Comparison of ENCODE assay signal across 13 cellular contexts in genomic region chr15:59137566-59137965, GRCh38. TPM values are rescaled to one million over a fixed set of nuclear protein-coding genes. Genes with fewer than 3 reads are reported as not detected.
DNase-seq lines count a peak whose midpoint lies in the region; ATAC-seq and TF ChIP-seq lines count a peak whose summit lies in the region.
"Had no signal": no experiment of that assay in that cellular context is flagged by ENCODE, and none has a peak within 500 bp of the region (broad histone marks: within the 10 kb centered on the region; RNA-seq: fewer than 3 reads in every experiment).

No MANE protein-coding gene starts in this region.

- intact Hi-C loops in activated T-helper 1 cell treated with anti-CD3 and anti-CD28 coated beads, Interleukin-12 subunit alpha, Interleukin-12 subunit beta, Interleukin-2, Interleukin-4 antibody, amounts not matched to agents 30 ng/mL and 10 ng/mL and 1 ng/mL, durations not matched to agents 14 hours and 24 hours and 36 hours (cut with micrococcal nuclease), result loop anchor here (2.0 kb wide), 1 partner anchor 33 kb away; the partner anchor contains the start of gene CCNB2

- DNase-seq in activated T-cell treated with anti-CD3 and anti-CD28 coated beads, Interleukin-2, amount 50 U/mL, for 4 hours, result no peak
- DNase-seq in activated T-cell treated with anti-CD3 and anti-CD28 coated beads, Interleukin-2, amount 50 U/mL, for 1 hour, result no peak
- DNase-seq in GM13976 (ENCODE audit: low spot score) (peak; percentile 53), DMS114 treated with DMSO at 0.1 percent for 48 hours (lab: John Stamatoyannopoulos, UW; ENCODE audit: unreplicated experiment) (no peak), NCI-H2227 (lab: John Stamatoyannopoulos, UW; ENCODE audit: unreplicated experiment) (no peak)
- no peak for DNase-seq in activated T-helper 1 cell treated with anti-CD3 and anti-CD28 coated beads, Interleukin-12 subunit alpha, Interleukin-12 subunit beta, Interleukin-2, Interleukin-4 antibody, amounts not matched to agents 30 ng/mL and 10 ng/mL and 1 ng/mL, durations not matched to agents 14 hours and 24 hours and 36 hours (ENCODE audit: low spot score)
- no peak for DNase-seq in stimulated activated effector memory CD8-positive, alpha-beta T cell treated with anti-CD3 and anti-CD28 coated beads, Interleukin-12 subunit alpha, Interleukin-12 subunit beta, amount 100 ng/mL, for 72 hours (ENCODE audit: low spot score in 2 of 2)
- DNase-seq: anterior cingulate cortex, NCI-H2029, NCI-H345, SIG-M5 had no signal

- ATAC-seq in activated T-cell treated with anti-CD3 and anti-CD28 coated beads, Interleukin-2, amount 50 U/mL, for 4 hours, result peak; percentile 23 to 52
- ATAC-seq in stimulated activated effector memory CD8-positive, alpha-beta T cell treated with anti-CD3 and anti-CD28 coated beads, Interleukin-12 subunit alpha, Interleukin-12 subunit beta, amount 100 ng/mL, for 72 hours, result peak; percentile 64
- ATAC-seq in activated CD4-positive, CD25-positive, alpha-beta regulatory T cell treated with anti-CD3 and anti-CD28 coated beads, Interleukin-2, amount 50 U/mL, for 24 hours, result no peak

- in situ Hi-C loops in GM13976 (cut with MboI; ENCODE audit: low sequenced_read_pairs, unreplicated experiment), result loop anchor here (25.0 kb wide), 1 partner anchor 900 kb away; no protein-coding TSS in a partner anchor

- H3K36me3 Mint-ChIP-seq in activated T-cell treated with anti-CD3 and anti-CD28 coated beads, Interleukin-2, amount 50 U/mL, for 4 hours (ENCODE audit: insufficient read depth), result no peaks in the 10 kb centered on the region
- H3K36me3 Mint-ChIP-seq in activated T-helper 1 cell treated with anti-CD3 and anti-CD28 coated beads, Interleukin-12 subunit alpha, Interleukin-12 subunit beta, Interleukin-2, Interleukin-4 antibody, amounts not matched to agents 30 ng/mL and 10 ng/mL and 1 ng/mL, durations not matched to agents 14 hours and 24 hours and 36 hours (ENCODE audit: low read depth), result peaks cover 49% of the 10 kb centered on the region
- peaks cover 2% of the 10 kb centered on the region for H3K36me3 Mint-ChIP-seq in stimulated activated effector memory CD8-positive, alpha-beta T cell treated with anti-CD3 and anti-CD28 coated beads, Interleukin-12 subunit alpha, Interleukin-12 subunit beta, amount 100 ng/mL, for 72 hours

- H3K4me1 Mint-ChIP-seq in activated T-cell treated with anti-CD3 and anti-CD28 coated beads, Interleukin-2, amount 50 U/mL, for 4 hours (ENCODE audit: low read depth), result peaks cover 12% of the 10 kb centered on the region
- H3K4me1 Mint-ChIP-seq in activated T-helper 1 cell treated with anti-CD3 and anti-CD28 coated beads, Interleukin-12 subunit alpha, Interleukin-12 subunit beta, Interleukin-2, Interleukin-4 antibody, amounts not matched to agents 30 ng/mL and 10 ng/mL and 1 ng/mL, durations not matched to agents 14 hours and 24 hours and 36 hours (ENCODE audit: low read depth), result peaks cover 44% of the 10 kb centered on the region
- H3K4me1 Mint-ChIP-seq in stimulated activated effector memory CD8-positive, alpha-beta T cell treated with anti-CD3 and anti-CD28 coated beads, Interleukin-12 subunit alpha, Interleukin-12 subunit beta, amount 100 ng/mL, for 72 hours, result peaks cover 14% of the 10 kb centered on the region

- no peak overlapping the region for H3K4me3 Mint-ChIP-seq in activated T-cell treated with anti-CD3 and anti-CD28 coated beads, Interleukin-2, amount 50 U/mL, for 4 hours
- peak overlapping the region; percentile 45 for H3K4me3 Mint-ChIP-seq in activated T-helper 1 cell treated with anti-CD3 and anti-CD28 coated beads, Interleukin-12 subunit alpha, Interleukin-12 subunit beta, Interleukin-2, Interleukin-4 antibody, amounts not matched to agents 30 ng/mL and 10 ng/mL and 1 ng/mL, durations not matched to agents 14 hours and 24 hours and 36 hours
- no peak overlapping the region for H3K4me3 Mint-ChIP-seq in stimulated activated effector memory CD8-positive, alpha-beta T cell treated with anti-CD3 and anti-CD28 coated beads, Interleukin-12 subunit alpha, Interleukin-12 subunit beta, amount 100 ng/mL, for 72 hours
- H3K4me3 Mint-ChIP-seq: CD4-positive, alpha-beta T cell had no signal

- H3K27ac Mint-ChIP-seq in activated T-helper 1 cell treated with anti-CD3 and anti-CD28 coated beads, Interleukin-12 subunit alpha, Interleukin-12 subunit beta, Interleukin-2, Interleukin-4 antibody, amounts not matched to agents 30 ng/mL and 10 ng/mL and 1 ng/mL, durations not matched to agents 14 hours and 24 hours and 36 hours, result peak overlapping the region; percentile 88
- peak overlapping the region; percentile 65 for H3K27ac Mint-ChIP-seq in stimulated activated effector memory CD8-positive, alpha-beta T cell treated with anti-CD3 and anti-CD28 coated beads, Interleukin-12 subunit alpha, Interleukin-12 subunit beta, amount 100 ng/mL, for 72 hours
- H3K27ac Mint-ChIP-seq: CD4-positive, alpha-beta T cell had no signal

- no peaks in the 10 kb centered on the region for H3K9me3 Mint-ChIP-seq in activated T-cell treated with anti-CD3 and anti-CD28 coated beads, Interleukin-2, amount 50 U/mL, for 4 hours
- no peaks in the 10 kb centered on the region for H3K9me3 Mint-ChIP-seq in activated T-helper 1 cell treated with anti-CD3 and anti-CD28 coated beads, Interleukin-12 subunit alpha, Interleukin-12 subunit beta, Interleukin-2, Interleukin-4 antibody, amounts not matched to agents 30 ng/mL and 10 ng/mL and 1 ng/mL, durations not matched to agents 14 hours and 24 hours and 36 hours
- no peaks in the 10 kb centered on the region for H3K9me3 Mint-ChIP-seq in stimulated activated effector memory CD8-positive, alpha-beta T cell treated with anti-CD3 and anti-CD28 coated beads, Interleukin-12 subunit alpha, Interleukin-12 subunit beta, amount 100 ng/mL, for 72 hours
- H3K9me3 Mint-ChIP-seq: CD4-positive, alpha-beta T cell had no signal

- TF ChIP-seq CTCF in GM13976 (IDR thresholded peaks at IDR 0.05; ENCODE audit: borderline replicate concordance, control extremely low read depth, extremely low read depth, insufficient read depth, missing control alignments), result no peak

- no peaks in the 10 kb centered on the region for H3K27me3 Mint-ChIP-seq in activated T-cell treated with anti-CD3 and anti-CD28 coated beads, Interleukin-2, amount 50 U/mL, for 4 hours (ENCODE audit: low read depth)
- H3K27me3 Mint-ChIP-seq in activated T-helper 1 cell treated with anti-CD3 and anti-CD28 coated beads, Interleukin-12 subunit alpha, Interleukin-12 subunit beta, Interleukin-2, Interleukin-4 antibody, amounts not matched to agents 30 ng/mL and 10 ng/mL and 1 ng/mL, durations not matched to agents 14 hours and 24 hours and 36 hours (ENCODE audit: insufficient read depth), result no peaks in the 10 kb centered on the region
- H3K27me3 Mint-ChIP-seq: CD4-positive, alpha-beta T cell had no signal

RNA-seq across cellular contexts. Expression of gene CCNB2, which starts 32.6 kb away (rescaled TPM):
- 1 to 10 TPM; 1.8 to 2.7 (median 2.3) TPM for total RNA-seq in activated T-cell treated with anti-CD3 and anti-CD28 coated beads, Interleukin-2, amount 50 U/mL, for 4 hours
- total RNA-seq in activated T-helper 1 cell treated with anti-CD3 and anti-CD28 coated beads, Interleukin-12 subunit alpha, Interleukin-12 subunit beta, Interleukin-2, Interleukin-4 antibody, amounts not matched to agents 30 ng/mL and 10 ng/mL and 1 ng/mL, durations not matched to agents 14 hours and 24 hours and 36 hours, result 36.6 and 38.2 TPM in 2 replicates

Comparison
In these comparisons a context has a peak if more than half of its experiments do, and no peak if none do; other contexts are left out.
1. ATAC-seq: peak in activated T-cell treated with anti-CD3 and anti-CD28 coated beads, Interleukin-2, amount 50 U/mL, for 4 hours (2 of 2) and stimulated activated effector memory CD8-positive, alpha-beta T cell treated with anti-CD3 and anti-CD28 coated beads, Interleukin-12 subunit alpha, Interleukin-12 subunit beta, amount 100 ng/mL, for 72 hours (single experiment); none in activated CD4-positive, CD25-positive, alpha-beta regulatory T cell treated with anti-CD3 and anti-CD28 coated beads, Interleukin-2, amount 50 U/mL, for 24 hours (0 of 2).
2. RNA of gene CCNB2, which starts 32.6 kb away (total RNA-seq): 36.6 to 38.2 TPM in activated T-helper 1 cell treated with anti-CD3 and anti-CD28 coated beads, Interleukin-12 subunit alpha, Interleukin-12 subunit beta, Interleukin-2, Interleukin-4 antibody, amounts not matched to agents 30 ng/mL and 10 ng/mL and 1 ng/mL, durations not matched to agents 14 hours and 24 hours and 36 hours; 1.8 to 2.7 TPM in activated T-cell treated with anti-CD3 and anti-CD28 coated beads, Interleukin-2, amount 50 U/mL, for 4 hours; every median in the first group is over 10 times any median in the second.